Comparison of ENCODE assay signal across 8 cellular contexts in the genomic region with DNA sequence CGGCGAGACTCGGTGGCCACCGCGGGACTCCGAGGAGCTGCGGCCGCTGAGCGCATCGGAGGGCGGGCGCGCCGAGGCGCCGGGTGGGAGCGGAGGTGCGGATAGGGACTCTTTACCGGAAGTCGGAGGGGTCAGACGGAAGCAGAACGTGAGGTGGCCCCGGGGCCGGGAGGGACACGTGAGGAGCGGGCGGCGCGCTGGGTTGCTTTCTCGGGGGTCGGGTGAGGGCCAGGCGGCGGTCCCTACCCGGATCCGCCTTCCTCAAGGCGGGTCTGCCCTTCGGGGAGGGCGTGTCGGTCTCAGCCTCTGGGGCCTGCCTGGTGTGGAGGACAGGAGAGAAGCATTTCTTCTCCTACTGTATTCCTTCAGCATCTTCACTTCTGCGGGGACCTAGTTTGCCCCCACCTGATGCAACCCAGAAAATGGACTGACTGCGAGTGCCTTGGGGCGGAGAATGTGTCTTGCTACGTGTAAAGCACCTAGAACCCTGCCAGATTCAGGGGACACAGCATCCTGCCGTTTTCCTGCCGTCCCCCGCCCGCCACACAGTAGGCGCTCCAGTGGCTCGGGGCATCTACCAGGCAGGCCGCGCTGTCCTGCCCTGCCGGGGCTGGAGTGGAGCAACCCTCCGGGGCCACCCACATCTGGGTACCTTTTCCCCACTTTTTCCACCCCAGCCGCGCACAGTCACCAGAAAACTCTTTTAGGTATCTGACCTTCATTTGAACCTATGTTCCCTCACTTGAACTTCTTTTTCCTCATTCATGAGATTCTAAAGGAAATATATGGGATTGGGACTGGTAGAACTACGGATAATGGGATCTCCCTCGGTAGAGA. TPM values are rescaled to one million over a fixed set of nuclear protein-coding genes. Genes with fewer than 3 reads are reported as not detected.
A peak's percentile ranks its signal among the peaks of the same experiment; 100 is the strongest.
DNase-seq lines count a peak whose midpoint lies in the region; ATAC-seq and TF ChIP-seq lines count a peak whose summit lies in the region.

No MANE protein-coding gene starts in this region.

- no peaks in the 10 kb centered on the region for H3K9me3 Mint-ChIP-seq in activated CD4-positive, alpha-beta T cell treated with anti-CD3 and anti-CD28 coated beads, Interleukin-2, amount 10 ng/mL, durations not matched to agents 24 days and 14 days

- intact Hi-C loops in activated CD4-positive, alpha-beta T cell treated with anti-CD3 and anti-CD28 coated beads, Interleukin-2, amount 10 ng/mL, durations not matched to agents 24 days and 14 days (cut with micrococcal nuclease) = loop anchor here (2.0 kb wide), 3 partner anchors 53 to 195 kb away; partner anchors contain the start of genes BRAP and SH2B3
- intact Hi-C loops in left colon (cut with DNase I, micrococcal nuclease) = no loop called here

- TF ChIP-seq CTCF in coronary artery (IDR thresholded peaks at IDR 0.05) = no peak

- TF ChIP-seq POLR2A in GM19193 (IDR thresholded peaks at IDR 0.05; ENCODE audit: extremely low read depth, insufficient read depth, insufficient read length) = peak; percentile 96

- DNase-seq in Ammon's horn (ENCODE audit: low spot score) = peak; percentile 89
- peak; percentile 90 for DNase-seq in NCI-H510A treated with DMSO at 0.1 percent for 48 hours (lab: John Stamatoyannopoulos, UW)
- peak; percentile 95 for DNase-seq in activated CD4-positive, alpha-beta T cell treated with anti-CD3 and anti-CD28 coated beads, Interleukin-2, amount 10 ng/mL, durations not matched to agents 24 days and 14 days
- peak; percentile 94 for DNase-seq in coronary artery (ENCODE audit: low spot score)
- peak; percentile 91 to 94 for DNase-seq in left colon
- DNase-seq in stimulated activated CD4-positive, alpha-beta T cell treated with anti-CD3 and anti-CD28 coated beads, Interleukin-1b, Interleukin-23, amount 100 ng/mL, for 24 hours (ENCODE audit: low read depth in 4 of 4, low spot score in 1 of 4) = peak; percentile 72 to 87 (median 84)

- H3K27ac Mint-ChIP-seq in activated CD4-positive, alpha-beta T cell treated with anti-CD3 and anti-CD28 coated beads, Interleukin-2, amount 10 ng/mL, durations not matched to agents 24 days and 14 days = peak overlapping the region; percentile 72

- ATAC-seq in HG03378 (IDR thresholded peaks at IDR 0.05; ENCODE audit: unreplicated experiment) = peak; percentile 52
- peak; percentile 76 for ATAC-seq in left colon

- H3K36me3 Mint-ChIP-seq in activated CD4-positive, alpha-beta T cell treated with anti-CD3 and anti-CD28 coated beads, Interleukin-2, amount 10 ng/mL, durations not matched to agents 24 days and 14 days (ENCODE audit: low read depth) = no peaks in the 10 kb centered on the region

- peaks cover 17% of the 10 kb centered on the region for H3K4me1 Mint-ChIP-seq in activated CD4-positive, alpha-beta T cell treated with anti-CD3 and anti-CD28 coated beads, Interleukin-2, amount 10 ng/mL, durations not matched to agents 24 days and 14 days

- peak overlapping the region; percentile 89 to 99 for H3K27ac ChIP-seq in coronary artery

- H3K4me3 Mint-ChIP-seq in activated CD4-positive, alpha-beta T cell treated with anti-CD3 and anti-CD28 coated beads, Interleukin-2, amount 10 ng/mL, durations not matched to agents 24 days and 14 days = peak overlapping the region; percentile 78

- H3K27me3 Mint-ChIP-seq in activated CD4-positive, alpha-beta T cell treated with anti-CD3 and anti-CD28 coated beads, Interleukin-2, amount 10 ng/mL, durations not matched to agents 24 days and 14 days = no peaks in the 10 kb centered on the region

- H3K4me3 ChIP-seq in coronary artery = peak overlapping the region; percentile 92

RNA-seq across cellular contexts. Expression of gene ATXN2, which starts 0.6 kb away (rescaled TPM):
- 49.3 and 53.0 TPM in 2 replicates for total RNA-seq in activated CD4-positive, alpha-beta T cell treated with anti-CD3 and anti-CD28 coated beads, Interleukin-2, amount 10 ng/mL, durations not matched to agents 24 days and 14 days
- total RNA-seq in left colon = 10 to 100 TPM; 43.0 to 64.2 TPM

Comparison
In these comparisons a context has a peak if more than half of its experiments do, and no peak if none do; other contexts are left out.
1. Peak in every context shown above with its lines: DNase-seq, ATAC-seq, H3K4me3 ChIP-seq and H3K27ac ChIP-seq.